Comparison of ENCODE assay signal across 12 cellular contexts in genomic region chr11:20013346-20014066, GRCh38.
DNase-seq lines count a peak whose midpoint lies in the region; ATAC-seq and TF ChIP-seq lines count a peak whose summit lies in the region.
"Had no signal": no experiment of that assay in that cellular context is flagged by ENCODE, and none has a peak within 500 bp of the region (broad histone marks: within the 10 kb centered on the region; RNA-seq: fewer than 3 reads in every experiment).

No MANE protein-coding gene starts in this region.

- in situ Hi-C loops in gastrocnemius medialis (cut with MboI; ENCODE audit: low sequenced_read_pairs in 4 of 4) = no loop called here

- CTCF ChIA-PET in PC-9 (lab: Charles Lee) = interaction anchor here (0.5 to 0.6 kb wide), 3 partner anchors 12 to 236 kb away, joined by 3 to 11 read pairs (median 6); no protein-coding TSS in a partner anchor

- H3K9me2 ChIP-seq in PC-9 (ENCODE audit: insufficient read depth) = no peaks in the 10 kb centered on the region

- H3F3A ChIP-seq in PC-9 (ENCODE audit: insufficient read depth, low read depth) = peaks cover 29% of the 10 kb centered on the region

- no peaks in the 10 kb centered on the region for H3K27me3 ChIP-seq in PC-9 (ENCODE audit: insufficient read depth, low read depth)
- H3K27me3 ChIP-seq in gastrocnemius medialis = no peaks in the 10 kb centered on the region
- no peaks in the 10 kb centered on the region for H3K27me3 ChIP-seq in vagina
- H3K27me3 ChIP-seq: tibial nerve had no signal

- POLR2A ChIA-PET in PC-9 (lab: Charles Lee; ENCODE audit: unreplicated experiment) = no interaction called here

- ATAC-seq in left cardiac atrium (peak; percentile 67 to 80), gastrocnemius medialis (peak; percentile 94 to 98)

- H3K36me3 ChIP-seq in PC-9 (ENCODE audit: low read depth) (no peaks in the 10 kb centered on the region), gastrocnemius medialis (no peaks in the 10 kb centered on the region), vagina (no peaks in the 10 kb centered on the region)
- H3K36me3 ChIP-seq: neutrophil had no signal

- peak in 1 of 2 donors; percentile 28 for TF ChIP-seq POLR2A in gastrocnemius medialis (IDR thresholded peaks at IDR 0.05)
- no peak for TF ChIP-seq POLR2A in vagina (IDR thresholded peaks at IDR 0.05)

- H3K4me3 ChIP-seq in PC-9 (no peak overlapping the region), gastrocnemius medialis (peak overlapping the region in 3 of 4 donors; percentile 8 to 14 (median 14)), vagina (no peak overlapping the region)
- H3K4me3 ChIP-seq: tibial nerve had no signal

- TF ChIP-seq CTCF in PC-9 (conservative IDR thresholded peaks at IDR 0.05) (no peak), gastrocnemius medialis (IDR thresholded peaks at IDR 0.05 in 4 of 5, conservative IDR thresholded peaks at IDR 0.05 in 1 of 5) (no peak), vagina (IDR thresholded peaks at IDR 0.05) (no peak)

- H3K4me1 ChIP-seq in PC-9 (replicated peaks; ENCODE audit: insufficient read depth) (peaks cover 37% of the 10 kb centered on the region), gastrocnemius medialis (peaks cover 10 to 12% of the 10 kb centered on the region in 2 donors), vagina (no peaks in the 10 kb centered on the region)

- H3K27ac ChIP-seq in PC-9 (peak overlapping the region; percentile 35), gastrocnemius medialis (peak overlapping the region; percentile 35 to 68 (median 59)), vagina (no peak overlapping the region)
- H3K27ac ChIP-seq: neutrophil, tibial nerve had no signal

- peak overlapping the region; percentile 3 for H3K4me2 ChIP-seq in PC-9

- no TSS peak for BruUV-seq in PC-9 (replicated peaks; lab: Mats Ljungman, UMichigan)

- H3K9me3 ChIP-seq in PC-9 (ENCODE audit: insufficient read depth, low read depth) = no peaks in the 10 kb centered on the region
- H3K9me3 ChIP-seq in gastrocnemius medialis = no peaks in the 10 kb centered on the region
- no peaks in the 10 kb centered on the region for H3K9me3 ChIP-seq in vagina
- H3K9me3 ChIP-seq: neutrophil, tibial nerve had no signal

- intact Hi-C loops in PC-9 (cut with micrococcal nuclease; ENCODE audit: unreplicated experiment) (no loop called here), left cardiac atrium (cut with DNase I) (loop anchor here in 1 of 2 donors (10.0 kb wide), 1 partner anchor 59 kb away; no protein-coding TSS in a partner anchor), gastrocnemius medialis (cut with DNase I; ENCODE audit: low total_unique reads) (loop anchor here (5.0 kb wide), 1 partner anchor 44 kb away; no protein-coding TSS in a partner anchor), vagina (cut with DNase I) (no loop called here)

- no peak overlapping the region for H2AFZ ChIP-seq in PC-9

- H3K79me2 ChIP-seq in PC-9 (ENCODE audit: low read depth) = no peaks in the 10 kb centered on the region

- H4K20me1 ChIP-seq in PC-9 (ENCODE audit: insufficient read depth) = no peaks in the 10 kb centered on the region

- peak; percentile 65 for DNase-seq in NCI-H345 (lab: John Stamatoyannopoulos, UW)
- DNase-seq in NCI-H345 treated with DMSO at 0.1 percent for 48 hours (lab: John Stamatoyannopoulos, UW; ENCODE audit: unreplicated experiment) = no peak
- peak in 1 of 2 experiments; percentile 91 for DNase-seq in PC-9
- DNase-seq in left cardiac atrium = no peak
- DNase-seq in gastrocnemius medialis = peak; percentile 55
- DNase-seq in GM19238 (ENCODE audit: insufficient read length, low spot score) = no peak
- no peak for DNase-seq in vagina (ENCODE audit: extremely low spot score in 2 of 2)
- no peak for DNase-seq in NOMO-1 treated with dmso at 0.1 percent for 144 hours (lab: John Stamatoyannopoulos, UW; ENCODE audit: unreplicated experiment)
- DNase-seq: ACHN, activated B cell treated with CpG ODN at 0.5 μM for 24 hours had no signal

Comparison
In these comparisons a context has a peak if more than half of its experiments do, and no peak if none do; other contexts are left out.
1. DNase-seq: peak in NCI-H345 (single experiment) and gastrocnemius medialis (2 of 2); none in NCI-H345 treated with DMSO at 0.1 percent for 48 hours (single experiment), left cardiac atrium (single experiment), GM19238 (single experiment), vagina (0 of 2) and NOMO-1 treated with dmso at 0.1 percent for 144 hours (single experiment).
2. H3K4me3 ChIP-seq: peak in gastrocnemius medialis (3 of 4); none in PC-9 (single experiment) and vagina (0 of 2).